In genomic region chr1:97920832-97921571, GRCh38 we compare ENCODE assay signal across 8 cellular contexts. TPM values are rescaled to one million over a fixed set of nuclear protein-coding genes. Genes with fewer than 3 reads are reported as not detected.
DNase-seq lines count a peak whose midpoint lies in the region; ATAC-seq and TF ChIP-seq lines count a peak whose summit lies in the region.

Gene DPYD (minus strand): TSS chr1:97921034. CDS start chr1:97920922, 112 bp downstream.

- no peaks in the 10 kb centered on the region for H4K20me1 ChIP-seq in OCI-LY1 (ENCODE audit: insufficient read depth, low read length)

- no peaks in the 10 kb centered on the region for H3K9me2 ChIP-seq in OCI-LY1 (ENCODE audit: low read depth, low read length)

- no peaks in the 10 kb centered on the region for H3K9me3 ChIP-seq in HUES6 (ENCODE audit: control insufficient read depth, insufficient read depth, low read depth, low read length)
- H3K9me3 ChIP-seq in OCI-LY1 (ENCODE audit: low read length), result no peaks in the 10 kb centered on the region
- H3K9me3 ChIP-seq in mucosa of descending colon, result no peaks in the 10 kb centered on the region

- DNase-seq in Calu3 (peak; percentile 88), activated T-cell treated with anti-CD3 and anti-CD28 coated beads for 1 hour (ENCODE audit: low read depth) (peak; percentile 70), epithelial cell of esophagus (ENCODE audit: low read depth) (peak; percentile 84), mucosa of descending colon (peak; percentile 91 to 93 (median 92))
- DNase-seq in stimulated activated CD8-positive, alpha-beta memory T cell treated with anti-CD3 and anti-CD28 coated beads, Interleukin-4, amount 100 ng/mL, for 24 hours (ENCODE audit: low read depth), result peak; percentile 75

- CTCF ChIA-PET in Calu3 (lab: Charles Lee), result interaction anchor here (0.6 to 1.7 kb wide), 2 partner anchors 8 to 14 kb away, joined by 3 to 4 read pairs; no protein-coding TSS in a partner anchor

- peak within 1 kb of the TSS; percentile 63 for H2AFZ ChIP-seq in OCI-LY1 (ENCODE audit: low read length)

- no peaks in the 10 kb centered on the region for H3F3A ChIP-seq in OCI-LY1 (ENCODE audit: insufficient read depth, low read length)

- intact Hi-C loops in Calu3 (cut with micrococcal nuclease; ENCODE audit: unreplicated experiment), result no loop called here
- intact Hi-C loops in mucosa of descending colon (cut with DNase I, micrococcal nuclease), result no loop called here

- 0 out of 2 replicates have a peak, but pooled peaks cover 4% of the 10 kb centered on the region for H3K79me2 ChIP-seq in OCI-LY1 (ENCODE audit: insufficient read depth, low read length)

- no peaks in the 10 kb centered on the region for H3K27me3 Mint-ChIP-seq in Calu3 (ENCODE audit: unreplicated experiment)

- no peaks in the 10 kb centered on the region for H3K36me3 ChIP-seq in HUES6 (ENCODE audit: control insufficient read depth, insufficient read depth, low read length)
- no peaks in the 10 kb centered on the region for H3K36me3 ChIP-seq in OCI-LY1 (ENCODE audit: insufficient read depth, low read length)
- no peaks in the 10 kb centered on the region for H3K36me3 ChIP-seq in mucosa of descending colon (ENCODE audit: low read depth)

- no peaks in the 10 kb centered on the region for H3K9me3 Mint-ChIP-seq in Calu3 (ENCODE audit: low read depth, unreplicated experiment)

- no peak for TF ChIP-seq CTCF in Calu3 (IDR thresholded peaks at IDR 0.05; ENCODE audit: unreplicated experiment)
- no peak for TF ChIP-seq CTCF in OCI-LY1 (IDR thresholded peaks at IDR 0.05; ENCODE audit: low read length)
- no peak for TF ChIP-seq CTCF in epithelial cell of esophagus (IDR thresholded peaks at IDR 0.05; ENCODE audit: insufficient read depth, low read depth, low read length, missing control alignments)
- TF ChIP-seq CTCF in mucosa of descending colon (IDR thresholded peaks at IDR 0.05), result no peak

- H3K36me3 Mint-ChIP-seq in Calu3 (ENCODE audit: insufficient read depth, unreplicated experiment), result peaks cover 24% of the 10 kb centered on the region

- no peaks in the 10 kb centered on the region for H3K4me1 ChIP-seq in HUES6 (ENCODE audit: control insufficient read depth, insufficient read depth, low read length)
- H3K4me1 ChIP-seq in OCI-LY1 (ENCODE audit: insufficient read depth, low read length, severe bottlenecking), result peaks cover 29% of the 10 kb centered on the region
- peaks cover 16% of the 10 kb centered on the region for H3K4me1 ChIP-seq in mucosa of descending colon (ENCODE audit: low read depth)

- H3K4me1 Mint-ChIP-seq in Calu3 (ENCODE audit: low read depth, unreplicated experiment), result peaks cover 24% of the 10 kb centered on the region

- H3K4me3 ChIP-seq in HUES6 (ENCODE audit: low read depth, low read length) (peak within 1 kb of the TSS; percentile 81), OCI-LY1 (ENCODE audit: low read depth, low read length, poor library complexity, severe bottlenecking) (peak within 1 kb of the TSS; percentile 81), epithelial cell of esophagus (ENCODE audit: low read length) (peak within 1 kb of the TSS; percentile 85), mucosa of descending colon (peak within 1 kb of the TSS; percentile 87)

- peak within 1 kb of the TSS; percentile 92 for H3K4me3 Mint-ChIP-seq in Calu3 (ENCODE audit: low read depth, unreplicated experiment)

- H3K27ac ChIP-seq in HUES6 (ENCODE audit: low read depth, low read length) (no peak within 1 kb of the TSS), OCI-LY1 (ENCODE audit: low read depth, low read length, poor library complexity, severe bottlenecking) (peak within 1 kb of the TSS; percentile 80)

- H3K4me2 ChIP-seq in OCI-LY1 (ENCODE audit: low read length), result peak within 1 kb of the TSS; percentile 85

- peaks cover 29% of the 10 kb centered on the region for H3K27me3 ChIP-seq in HUES6 (ENCODE audit: control insufficient read depth, insufficient read depth, low read length)
- no peaks in the 10 kb centered on the region for H3K27me3 ChIP-seq in OCI-LY1 (ENCODE audit: insufficient read depth, low read length)

- H3K27ac Mint-ChIP-seq in Calu3 (ENCODE audit: unreplicated experiment), result peak within 1 kb of the TSS; percentile 57

- H3K9ac ChIP-seq in HUES6 (ENCODE audit: low read length) (peak within 1 kb of the TSS; percentile 40), OCI-LY1 (ENCODE audit: low read length) (peak within 1 kb of the TSS; percentile 81)

- no TSS peak for BruUV-seq in Calu3 (replicated peaks; lab: Mats Ljungman, UMichigan)

- peak; percentile 86 for ATAC-seq in GM21447 (IDR thresholded peaks at IDR 0.05; ENCODE audit: unreplicated experiment)
- ATAC-seq in mucosa of descending colon, result peak; percentile 98

RNA-seq across cellular contexts. Expression of gene DPYD, which starts in this region (rescaled TPM):
- total RNA-seq in Calu3 (2022), result 15.6 and 18.8 TPM in 2 replicates
- total RNA-seq in mucosa of descending colon, result 10 to 100 TPM; 13.8 to 33.3 (median 19.7) TPM
